In genomic region chr7:38178004-38178694, GRCh38 we compare ENCODE assay signal across 8 cellular contexts. TPM values are rescaled to one million over a fixed set of nuclear protein-coding genes. Genes with fewer than 3 reads are reported as not detected.
DNase-seq lines count a peak whose midpoint lies in the region; ATAC-seq and TF ChIP-seq lines count a peak whose summit lies in the region.

A gene with protein sequence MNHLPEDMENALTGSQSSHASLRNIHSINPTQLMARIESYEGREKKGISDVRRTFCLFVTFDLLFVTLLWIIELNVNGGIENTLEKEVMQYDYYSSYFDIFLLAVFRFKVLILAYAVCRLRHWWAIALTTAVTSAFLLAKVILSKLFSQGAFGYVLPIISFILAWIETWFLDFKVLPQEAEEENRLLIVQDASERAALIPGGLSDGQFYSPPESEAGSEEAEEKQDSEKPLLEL (plus strand): TSS chr7:38178245. CDS start chr7:38207505, 29,260 bp downstream.

- peak within 1 kb of the TSS; percentile 84 for H3K14ac ChIP-seq in IMR-90 (replicated peaks; ENCODE audit: low read depth, low read length)

- peaks cover 7% of the 10 kb centered on the region; the same call in 1 of the 2 replicates for H4K20me1 ChIP-seq in IMR-90 (ENCODE audit: insufficient read depth, low read length)

- H2BK5ac ChIP-seq in IMR-90 (ENCODE audit: low read depth, low read length, poor library complexity, severe bottlenecking), result peak within 1 kb of the TSS; percentile 75

- TF ChIP-seq CTCF in IMR-90 (conservative IDR thresholded peaks at IDR 0.05; ENCODE audit: low read depth, low read length), result no peak

- H2AFZ ChIP-seq in IMR-90 (replicated peaks; ENCODE audit: low read length, poor library complexity), result peak within 1 kb of the TSS; percentile 98

- ATAC-seq in GM21528 (IDR thresholded peaks at IDR 0.05; ENCODE audit: low FRiP score, unreplicated experiment), result peak; percentile 98
- ATAC-seq in IMR-90 (ENCODE audit: low read depth), result peak; percentile 98

- peak; percentile 77 for TF ChIP-seq POLR2A in IMR-90 (IDR thresholded peaks at IDR 0.05; ENCODE audit: low read depth, low read length)

- POLR2A ChIA-PET in IMR-90 (lab: Charles Lee; ENCODE audit: unreplicated experiment), result interaction anchor here (0.6 kb wide), 1 partner anchor 1156 kb away, joined by 5 read pairs; no protein-coding TSS in a partner anchor

- 0 out of 2 replicates have a peak within 1 kb of the TSS, but pooled peaks have one; percentile 9 for H2BK20ac ChIP-seq in IMR-90 (ENCODE audit: low read depth, low read length)

- no peak within 1 kb of the TSS for H2BK15ac ChIP-seq in IMR-90 (ENCODE audit: low read depth, low read length)

- peak within 1 kb of the TSS; percentile 64 for H3K23ac ChIP-seq in IMR-90 (ENCODE audit: low read depth, low read length)

- WGBS in IMR-90 (ENCODE audit: extremely low coverage in 2 of 2, insufficient read length in 1 of 2), 2 experiments, result 0% methylated on average over 17 of the region's 51 CpGs; no CpG with 5 or more reads in 1 of the 2 experiments

- peak; percentile 99 for DNase-seq in DMS 273 treated with DMSO at 0.1 percent for 48 hours (lab: John Stamatoyannopoulos, UW)
- DNase-seq in IMR-90, result peak; percentile 100
- DNase-seq in OCI-M1 (lab: John Stamatoyannopoulos, UW), result peak; percentile 98
- DNase-seq in activated T-cell treated with anti-CD3 and anti-CD28 coated beads for 24 hours (ENCODE audit: low read depth), result peak; percentile 91
- DNase-seq in epidermal melanocyte (ENCODE audit: insufficient read length, low spot score), result peak; percentile 95
- peak; percentile 99 for DNase-seq in middle frontal gyrus (ENCODE audit: extremely low spot score, low spot score)
- peak; percentile 72 to 80 for DNase-seq in stimulated activated CD8-positive, alpha-beta memory T cell treated with anti-CD3 and anti-CD28 coated beads, Interleukin-2, amount 100 ng/mL, for 48 hours (ENCODE audit: low read depth in 2 of 2)

- peaks cover 6% of the 10 kb centered on the region for H3K4me1 ChIP-seq in IMR-90 (ENCODE audit: control insufficient read depth, insufficient read depth, low read length)

- H3K4me3 ChIP-seq in IMR-90 (ENCODE audit: insufficient read depth, low read depth, low read length), result peak within 1 kb of the TSS; percentile 65

- peak within 1 kb of the TSS; percentile 66; the same call in 1 of the 2 replicates for H4K5ac ChIP-seq in IMR-90 (ENCODE audit: low read depth, low read length)

- TF ChIP-seq RAD21 in IMR-90 (IDR thresholded peaks at IDR 0.05; ENCODE audit: low read length), result no peak

- peak within 1 kb of the TSS; percentile 83 for H3K27ac ChIP-seq in IMR-90 (ENCODE audit: insufficient read depth, low read length)

- H3K9me3 ChIP-seq in IMR-90 (ENCODE audit: control insufficient read depth, insufficient read depth, low read length), result no peaks in the 10 kb centered on the region

- dilution Hi-C loops in IMR-90 (cut with HindIII; ENCODE audit: low sequenced_read_pairs, unreplicated experiment), result no loop called here

- H3K9ac ChIP-seq in IMR-90 (ENCODE audit: low read depth, low read length), result peak within 1 kb of the TSS; percentile 79

- no peaks in the 10 kb centered on the region for H3K36me3 ChIP-seq in IMR-90 (ENCODE audit: control insufficient read depth, insufficient read depth, low read length)

- H2AK9ac ChIP-seq in IMR-90 (replicated peaks; ENCODE audit: low read depth, low read length, poor library complexity), result peak within 1 kb of the TSS; percentile 81

- BruUV-seq in IMR-90 (replicated peaks; lab: Mats Ljungman, UMichigan), result no TSS peak

- peaks cover 12 to 31% of the 10 kb centered on the region in 2 experiments for H3K79me1 ChIP-seq in IMR-90 (ENCODE audit: low read depth in 1 of 2, low read length in 2 of 2)

- peak within 1 kb of the TSS; percentile 85 for H3K4me2 ChIP-seq in IMR-90 (ENCODE audit: low read depth, low read length)

- peaks cover 9% of the 10 kb centered on the region; the same call in 1 of the 2 replicates for H3K9me1 ChIP-seq in IMR-90 (ENCODE audit: insufficient read depth, low read length)

- in situ Hi-C loops in IMR-90 (cut with MboI; ENCODE audit: low sequenced_read_pairs), result no loop called here

- H3K18ac ChIP-seq in IMR-90 (ENCODE audit: low read depth, low read length), result peak within 1 kb of the TSS; percentile 37

- H4K8ac ChIP-seq in IMR-90 (ENCODE audit: low read depth in 2 of 2, low read length in 2 of 2), result peak within 1 kb of the TSS; percentile 82 to 91

- peak within 1 kb of the TSS; percentile 90 for H3K4ac ChIP-seq in IMR-90 (ENCODE audit: low read depth, low read length)

- CTCF ChIA-PET in IMR-90 (lab: Yijun Ruan, JAX), result interaction anchor here (0.9 to 1.4 kb wide), 3 partner anchors 9 to 37 kb away, joined by 3 to 8 read pairs (median 7); no protein-coding TSS in a partner anchor

- H2AK5ac ChIP-seq in IMR-90 (ENCODE audit: low read depth, low read length), result peak within 1 kb of the TSS; percentile 12; the same call in 1 of the 2 replicates

- H3K56ac ChIP-seq in IMR-90 (ENCODE audit: extremely low read depth, insufficient read depth, low read length), result peak within 1 kb of the TSS; percentile 68

- peak within 1 kb of the TSS; percentile 83 for H4K91ac ChIP-seq in IMR-90 (ENCODE audit: insufficient read depth, low read depth, low read length)

- peak within 1 kb of the TSS; percentile 76 for H2BK120ac ChIP-seq in IMR-90 (ENCODE audit: low read depth, low read length)

- H3K27me3 ChIP-seq in IMR-90 (ENCODE audit: control insufficient read depth, insufficient read depth, low read length), result no peaks in the 10 kb centered on the region

- intact Hi-C loops in IMR-90 (cut with micrococcal nuclease), result loop anchor here (2.0 to 10.0 kb wide), 3 partner anchors 37 to 1523 kb away; no protein-coding TSS in a partner anchor

TF ChIP-seq in IMR-90, 13 proteins besides CTCF, POLR2A, EP300 and RAD21:
- TF ChIP-seq MAFK (IDR thresholded peaks at IDR 0.05; ENCODE audit: low read depth, low read length) (no peak), MXI1 (IDR thresholded peaks at IDR 0.05; ENCODE audit: borderline replicate concordance, low read depth, low read length) (no peak), CEBPB (IDR thresholded peaks at IDR 0.05; ENCODE audit: low read depth, low read length) (no peak), RFX5 (IDR thresholded peaks at IDR 0.05; ENCODE audit: low read depth, low read length) (0 out of 2 replicates have a peak, but pooled peaks have one; percentile 14), RCOR1 (IDR thresholded peaks at IDR 0.05; ENCODE audit: insufficient replicate concordance, low read length) (peak; percentile 24), SMC3 (IDR thresholded peaks at IDR 0.05; ENCODE audit: low read depth, low read length) (no peak), NFE2L2 (IDR thresholded peaks at IDR 0.05; ENCODE audit: low read depth, low read length) (no peak), BHLHE40 (IDR thresholded peaks at IDR 0.05; ENCODE audit: low read depth, low read length) (0 out of 2 replicates have a peak, but pooled peaks have one; percentile 17), MAZ (IDR thresholded peaks at IDR 0.05; ENCODE audit: borderline replicate concordance, low read depth, low read length) (peak; percentile 11; the same call in 1 of the 2 replicates), FOS (IDR thresholded peaks at IDR 0.05; ENCODE audit: low read depth, low read length) (peak; percentile 50; the same call in 1 of the 2 replicates), CHD1 (IDR thresholded peaks at IDR 0.05; ENCODE audit: low read depth, low read length) (peak; percentile 54; the same call in 1 of the 2 replicates)
- TF ChIP-seq, protein P1, sequence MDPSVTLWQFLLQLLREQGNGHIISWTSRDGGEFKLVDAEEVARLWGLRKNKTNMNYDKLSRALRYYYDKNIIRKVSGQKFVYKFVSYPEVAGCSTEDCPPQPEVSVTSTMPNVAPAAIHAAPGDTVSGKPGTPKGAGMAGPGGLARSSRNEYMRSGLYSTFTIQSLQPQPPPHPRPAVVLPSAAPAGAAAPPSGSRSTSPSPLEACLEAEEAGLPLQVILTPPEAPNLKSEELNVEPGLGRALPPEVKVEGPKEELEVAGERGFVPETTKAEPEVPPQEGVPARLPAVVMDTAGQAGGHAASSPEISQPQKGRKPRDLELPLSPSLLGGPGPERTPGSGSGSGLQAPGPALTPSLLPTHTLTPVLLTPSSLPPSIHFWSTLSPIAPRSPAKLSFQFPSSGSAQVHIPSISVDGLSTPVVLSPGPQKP (IDR thresholded peaks at IDR 0.05; ENCODE audit: borderline replicate concordance, low read depth, low read length), result no peak
- TF ChIP-seq, protein P2, sequence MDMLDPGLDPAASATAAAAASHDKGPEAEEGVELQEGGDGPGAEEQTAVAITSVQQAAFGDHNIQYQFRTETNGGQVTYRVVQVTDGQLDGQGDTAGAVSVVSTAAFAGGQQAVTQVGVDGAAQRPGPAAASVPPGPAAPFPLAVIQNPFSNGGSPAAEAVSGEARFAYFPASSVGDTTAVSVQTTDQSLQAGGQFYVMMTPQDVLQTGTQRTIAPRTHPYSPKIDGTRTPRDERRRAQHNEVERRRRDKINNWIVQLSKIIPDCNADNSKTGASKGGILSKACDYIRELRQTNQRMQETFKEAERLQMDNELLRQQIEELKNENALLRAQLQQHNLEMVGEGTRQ (IDR thresholded peaks at IDR 0.05; ENCODE audit: low read depth, low read length), result no peak; the same call in 1 of the 2 replicates

RNA-seq across cellular contexts. Expression of the gene that starts here (rescaled TPM):
- 69.7 and 102 TPM in 2 replicates for total RNA-seq in IMR-90 (2012; rRNA removed)
- polyA plus RNA-seq in IMR-90 (2012; rRNA removed), result 46.5 and 51.6 TPM in 2 replicates
- 11.7 and 13.9 TPM in 2 replicates for polyA plus RNA-seq in IMR-90 (2012; cell fraction: cytosol; rRNA removed)
- 3.1 and 19.2 TPM in 2 replicates for polyA plus RNA-seq in IMR-90 (2012; cell fraction: nucleus; rRNA removed; ENCODE audit: low replicate concordance)

Comparison
In these comparisons a context has a peak if more than half of its experiments do, and no peak if none do; other contexts are left out.
1. Peak in every context shown above with its lines: DNase-seq, ATAC-seq, H3K4me3 ChIP-seq and H3K27ac ChIP-seq.